In genomic region chr13:30647824-30648521, GRCh38 we compare ENCODE assay signal across 1 cellular context.
TF ChIP-seq lines count a peak whose summit lies in the region.

No MANE protein-coding gene starts in this region.

TF ChIP-seq in HepG2, 621 proteins besides CTCF, POLR2A, EP300 and RAD21:
- TF ChIP-seq ZBTB40 (IDR thresholded peaks at IDR 0.05) (no peak), ZBTB40 (CRISPR knock-in tag; IDR thresholded peaks at IDR 0.05) (no peak)
